Comparison of ENCODE assay signal across 19 cellular contexts in genomic region chr16:88345943-88346560, GRCh38. TPM values are rescaled to one million over a fixed set of nuclear protein-coding genes. Genes with fewer than 3 reads are reported as not detected.
DNase-seq lines count a peak whose midpoint lies in the region; ATAC-seq and TF ChIP-seq lines count a peak whose summit lies in the region.
"Had no signal": no experiment of that assay in that cellular context is flagged by ENCODE, and none has a peak within 500 bp of the region (broad histone marks: within the 10 kb centered on the region; RNA-seq: fewer than 3 reads in every experiment).

No MANE protein-coding gene starts in this region.

- no CpG with 5 or more reads among the region's 23 CpGs for WGBS in neuronal stem cell (ENCODE audit: extremely low coverage in 2 of 2, insufficient read length in 2 of 2, insufficient replicate concordance in 1 of 2), 2 donors
- whole genome bisulfite sequencing in stomach, 5 donors, result 82 to 89% (median 84%) methylated on average over 23 of the region's 23 CpGs

- peaks cover 3% of the 10 kb centered on the region for H3K79me1 ChIP-seq in neuronal stem cell (ENCODE audit: low read depth, low read length)

- H3K27me3 ChIP-seq in H7 (ENCODE audit: control insufficient read depth, insufficient read depth, low read length) (no peaks in the 10 kb centered on the region), neuronal stem cell (ENCODE audit: control insufficient read depth in 3 of 3, insufficient read depth in 3 of 3, low read depth in 1 of 3, low read length in 3 of 3) (peaks cover 0 to 4% (median 3%) of the 10 kb centered on the region in 3 experiments), stomach (peaks cover 0 to 9% (median 0%) of the 10 kb centered on the region in 3 donors)
- H3K27me3 ChIP-seq: BE2C, SJCRH30 had no signal

- no peak overlapping the region for H4K91ac ChIP-seq in neuronal stem cell (ENCODE audit: low read depth, low read length, poor library complexity)

- no peak overlapping the region for H2BK5ac ChIP-seq in neuronal stem cell (ENCODE audit: low read length)

- TF ChIP-seq EP300 in stomach (IDR thresholded peaks at IDR 0.05), result no peak

- no peak overlapping the region for H3K27ac ChIP-seq in neuronal stem cell (replicated peaks; ENCODE audit: low read length)
- H3K27ac ChIP-seq in stomach, result no peak overlapping the region
- H3K27ac ChIP-seq: RWPE1, SJCRH30 had no signal

- H3K9me3 ChIP-seq in neuronal stem cell (replicated peaks in 1 of 2; ENCODE audit: control insufficient read depth in 2 of 2, insufficient read depth in 1 of 2, low read depth in 1 of 2, low read length in 2 of 2) (peaks cover 0 to 6% of the 10 kb centered on the region in 2 donors), stomach (peaks cover 0 to 10% (median 0%) of the 10 kb centered on the region in 4 donors)
- H3K9me3 ChIP-seq: BE2C, SJCRH30 had no signal

- H3K36me3 ChIP-seq in H7 (replicated peaks; ENCODE audit: control insufficient read depth, insufficient read depth, low read length) (no peaks in the 10 kb centered on the region), neuronal stem cell (replicated peaks in 1 of 2; ENCODE audit: control insufficient read depth in 2 of 2, insufficient read depth in 2 of 2, low read length in 2 of 2) (no peaks in the 10 kb centered on the region), stomach (no peaks in the 10 kb centered on the region)
- H3K36me3 ChIP-seq: BE2C, SJCRH30 had no signal

- H3K4me3 ChIP-seq in H7 (ENCODE audit: insufficient read depth, low read depth, low read length) (no peak overlapping the region), neuronal stem cell (ENCODE audit: low read length in 2 of 2) (no peak overlapping the region), stomach (no peak overlapping the region)
- H3K4me3 ChIP-seq: SJCRH30 had no signal

- H3K9ac ChIP-seq in neuronal stem cell (ENCODE audit: low read depth, low read length, poor library complexity), result no peak overlapping the region

- no peak overlapping the region for H4K8ac ChIP-seq in neuronal stem cell (ENCODE audit: low read depth, low read length)

- no peak overlapping the region for H3K4ac ChIP-seq in neuronal stem cell (ENCODE audit: low read length)

- intact Hi-C loops in left cardiac atrium (cut with DNase I) (no loop called here), stomach (cut with DNase I; ENCODE audit: low total_unique reads) (no loop called here)

- H3K23ac ChIP-seq in neuronal stem cell (ENCODE audit: low read depth, low read length, poor library complexity), result no peak overlapping the region

- no peak overlapping the region for H2BK15ac ChIP-seq in neuronal stem cell (ENCODE audit: low read length)

- DNase-seq in G401 (ENCODE audit: low spot score) (peak; percentile 10), H7 (peak; percentile 46), left cardiac atrium (peak; percentile 22), neuronal stem cell (ENCODE audit: low spot score) (no peak), globus pallidus (ENCODE audit: low spot score) (no peak), stomach (no peak)
- DNase-seq: BE2C, DMS79, KBM-7, MM.1S, NCI-H1092, NCI-H146, NCI-H2029 treated with DMSO at 0.1 percent for 48 hours, NCI-H226, NCI-H510A treated with DMSO at 0.1 percent for 48 hours, NCI-H748 treated with DMSO at 0.1 percent for 48 hours, SJCRH30 had no signal

- in situ Hi-C loops in G401 (cut with HindIII; ENCODE audit: low sequenced_read_pairs), result no loop called here

- H3K4me1 ChIP-seq in neuronal stem cell (ENCODE audit: control insufficient read depth in 2 of 2, insufficient read depth in 1 of 2, low read depth in 1 of 2, low read length in 2 of 2) (no peaks in the 10 kb centered on the region), stomach (no peaks in the 10 kb centered on the region)
- H3K4me1 ChIP-seq: BE2C, SJCRH30 had no signal

- peak overlapping the region; percentile 82 for H3K18ac ChIP-seq in neuronal stem cell (ENCODE audit: low read length)

- H2BK120ac ChIP-seq in neuronal stem cell (ENCODE audit: low read depth, low read length), result no peak overlapping the region

- H3K14ac ChIP-seq in neuronal stem cell (ENCODE audit: low read length), result no peak overlapping the region

- H3K4me2 ChIP-seq in neuronal stem cell (ENCODE audit: insufficient read depth, low read length, poor library complexity, severe bottlenecking), result no peak overlapping the region

- H2AK5ac ChIP-seq in neuronal stem cell (ENCODE audit: low read depth, low read length), result no peak overlapping the region

- H2BK12ac ChIP-seq in neuronal stem cell (ENCODE audit: low read length), result no peak overlapping the region

- ATAC-seq in left cardiac atrium (no peak), GM18519 (IDR thresholded peaks at IDR 0.05; ENCODE audit: low FRiP score, unreplicated experiment) (no peak)

- H2AFZ ChIP-seq in neuronal stem cell (ENCODE audit: low read length), result no peak overlapping the region

- TF ChIP-seq POLR2A in stomach (IDR thresholded peaks at IDR 0.05), result no peak

- TF ChIP-seq CTCF in stomach (IDR thresholded peaks at IDR 0.05), result no peak

RNA-seq across cellular contexts. Expression of gene ZNF469, which starts 36.7 kb away (rescaled TPM):
- 0.18 and 0.34 TPM in 2 replicates for total RNA-seq in G401 (2014; rRNA removed; shearing (Covaris generic))
- 0.28 and 0.44 TPM in 2 replicates for total RNA-seq in H7 (2014; rRNA removed; shearing (Covaris generic))
- total RNA-seq in left cardiac atrium (1 to 10 TPM in 1 of 2 donors, under 1 TPM in 1; 0.65 to 1.7 TPM), stomach (1 to 10 TPM in 3 of 5 donors, under 1 TPM in 2; under 0.01 to 6.2 (median 1.1) TPM)
- 0.26 TPM for polyA plus RNA-seq in neuronal stem cell (2013, experiment 1 of 2)
- 0.29 TPM for polyA plus RNA-seq in neuronal stem cell (2013, experiment 2 of 2)
- under 1 TPM; 0.13 to 0.19 (median 0.15) TPM for polyA plus RNA-seq in stomach
- total RNA-seq: SJCRH30 had no signal

Comparison
In these comparisons a context has a peak if more than half of its experiments do, and no peak if none do; other contexts are left out.
1. DNase-seq: peak in G401 (single experiment), H7 (single experiment) and left cardiac atrium (single experiment); none in neuronal stem cell (single experiment), globus pallidus (single experiment) and stomach (single experiment).